Comparison of ENCODE assay signal across 34 cellular contexts in genomic region chr11:60719406-60719805, GRCh38. TPM values are rescaled to one million over a fixed set of nuclear protein-coding genes. Genes with fewer than 3 reads are reported as not detected.
"Had no signal": no experiment of that assay in that cellular context is flagged by ENCODE, and none has a peak within 500 bp of the region (broad histone marks: within the 10 kb centered on the region; RNA-seq: fewer than 3 reads in every experiment).

No MANE protein-coding gene starts in this region.

- H3K36me3 ChIP-seq: adrenal gland, esophagus muscularis mucosa, gastrocnemius medialis had no signal

- H3K27ac ChIP-seq: adrenal gland, body of pancreas, coronary artery, dorsolateral prefrontal cortex, esophagus muscularis mucosa, foreskin keratinocyte, gastrocnemius medialis had no signal

- H3K27me3 ChIP-seq: body of pancreas, foreskin keratinocyte, gastrocnemius medialis had no signal

- H3K4me3 ChIP-seq: adrenal gland, body of pancreas, coronary artery, dorsolateral prefrontal cortex, esophagus muscularis mucosa, gastrocnemius medialis had no signal

- ATAC-seq: activated CD8-positive, alpha-beta memory T cell treated with anti-CD3 and anti-CD28 coated beads, Interleukin-2, amount 10 ng/mL, durations not matched to agents 7 days and 5 days; activated CD8-positive, alpha-beta T cell treated with anti-CD3 and anti-CD28 coated beads, Interleukin-2, amount 10 ng/mL, durations not matched to agents 7 days and 5 days; activated naive CD8-positive, alpha-beta T cell treated with anti-CD3 and anti-CD28 coated beads, Interleukin-2, amount 50 U/mL, for 24 hours; body of pancreas; effector memory CD8-positive, alpha-beta T cell; foreskin keratinocyte; gastrocnemius medialis; T-helper 17 cell had no signal

- H3K9me3 ChIP-seq: adrenal gland had no signal

- H3K4me1 ChIP-seq: adrenal gland, body of pancreas, esophagus muscularis mucosa, foreskin keratinocyte, gastrocnemius medialis had no signal

- DNase-seq: activated CD4-positive, alpha-beta memory T cell treated with anti-CD3 and anti-CD28 coated beads for 36 hours; activated CD4-positive, alpha-beta T cell treated with anti-CD3 and anti-CD28 coated beads for 36 hours; activated CD4-positive, alpha-beta T cell treated with anti-CD3 and anti-CD28 coated beads, Interleukin-2, amount 10 ng/mL, durations not matched to agents 24 days and 14 days; activated CD4-positive, CD25-positive, alpha-beta regulatory T cell; activated CD4-positive, CD25-positive, alpha-beta regulatory T cell treated with anti-CD3 and anti-CD28 coated beads, Interleukin-2, amount 50 U/mL, for 72 hours; activated CD8-positive, alpha-beta memory T cell treated with anti-CD3 and anti-CD28 coated beads, Interleukin-2, amount 10 ng/mL, durations not matched to agents 7 days and 5 days; activated CD8-positive, alpha-beta memory T cell treated with anti-CD3 and anti-CD28 coated beads, Interleukin-2, amount 50 U/mL, for 4 hours; activated CD8-positive, alpha-beta T cell treated with anti-CD3 and anti-CD28 coated beads, Interleukin-2, amount 10 ng/mL, durations not matched to agents 7 days and 5 days; activated effector memory CD4-positive, alpha-beta T cell treated with anti-CD3 and anti-CD28 coated beads, Interleukin-2, amount 50 U/mL, for 16 hours; activated naive CD4-positive, alpha-beta T cell treated with anti-CD3 and anti-CD28 coated beads for 36 hours; activated naive CD8-positive, alpha-beta T cell treated with anti-CD3 and anti-CD28 coated beads for 36 hours; activated naive CD8-positive, alpha-beta T cell treated with anti-CD3 and anti-CD28 coated beads, Interleukin-2, amount 50 U/mL, for 24 hours; activated T-cell treated with anti-CD3 and anti-CD28 coated beads, Interleukin-2, amount 50 U/mL, for 1 hour; activated T-cell treated with anti-CD3 and anti-CD28 coated beads, Interleukin-2, amount 50 U/mL, for 48 hours; adrenal gland; amygdala; aorta; body of pancreas; central memory CD4-positive, alpha-beta T cell; cerebellar nuclear complex; dorsolateral prefrontal cortex; effector CD4-positive, alpha-beta T cell; effector memory CD8-positive, alpha-beta T cell; erythroblast; foreskin keratinocyte; gastrocnemius medialis; glutamatergic neuron; T-helper 17 cell; T1000 had no signal

RNA-seq across cellular contexts. Expression of gene MS4A18, which starts 5.1 kb away (rescaled TPM):
- total RNA-seq: activated CD4-positive, alpha-beta memory T cell treated with anti-CD3 and anti-CD28 coated beads for 36 hours; activated CD4-positive, alpha-beta T cell treated with anti-CD3 and anti-CD28 coated beads for 36 hours; activated CD4-positive, alpha-beta T cell treated with anti-CD3 and anti-CD28 coated beads, Interleukin-2, amount 10 ng/mL, durations not matched to agents 24 days and 14 days; activated CD8-positive, alpha-beta memory T cell treated with anti-CD3 and anti-CD28 coated beads for 36 hours; activated CD8-positive, alpha-beta memory T cell treated with anti-CD3 and anti-CD28 coated beads, Interleukin-2, amount 10 ng/mL, durations not matched to agents 7 days and 5 days; activated CD8-positive, alpha-beta T cell treated with anti-CD3 and anti-CD28 coated beads, Interleukin-2, amount 10 ng/mL, durations not matched to agents 7 days and 5 days; activated naive CD4-positive, alpha-beta T cell treated with anti-CD3 and anti-CD28 coated beads for 36 hours; activated naive CD8-positive, alpha-beta T cell treated with anti-CD3 and anti-CD28 coated beads for 36 hours; activated T-helper 1 cell treated with anti-CD3 and anti-CD28 coated beads, Interleukin-12 subunit alpha, Interleukin-12 subunit beta, Interleukin-2, Interleukin-4 antibody, amounts not matched to agents 30 ng/mL and 10 ng/mL and 1 ng/mL, durations not matched to agents 14 hours and 24 hours and 36 hours; activated T-helper 2 cell treated with anti-CD3 and anti-CD28 coated beads, Interferon-gamma antibody, Interleukin-2, Interleukin-4, amounts not matched to agents 10 μg/mL and 5 μg/mL and 100 μg/mL, durations not matched to agents 14 hours and 24 hours and 36 hours; adrenal gland; aorta; body of pancreas; dorsolateral prefrontal cortex; esophagus muscularis mucosa; foreskin keratinocyte; gastrocnemius medialis; T-helper 17 cell had no signal
- polyA plus RNA-seq: adrenal gland, aorta, foreskin keratinocyte had no signal

RNA-seq across cellular contexts. Expression of gene MS4A8, which starts 20.0 kb away (rescaled TPM):
- total RNA-seq: activated CD4-positive, alpha-beta memory T cell treated with anti-CD3 and anti-CD28 coated beads for 36 hours; activated CD4-positive, alpha-beta T cell treated with anti-CD3 and anti-CD28 coated beads for 36 hours; activated CD4-positive, alpha-beta T cell treated with anti-CD3 and anti-CD28 coated beads, Interleukin-2, amount 10 ng/mL, durations not matched to agents 24 days and 14 days; activated CD8-positive, alpha-beta memory T cell treated with anti-CD3 and anti-CD28 coated beads for 36 hours; activated CD8-positive, alpha-beta memory T cell treated with anti-CD3 and anti-CD28 coated beads, Interleukin-2, amount 10 ng/mL, durations not matched to agents 7 days and 5 days; activated CD8-positive, alpha-beta T cell treated with anti-CD3 and anti-CD28 coated beads, Interleukin-2, amount 10 ng/mL, durations not matched to agents 7 days and 5 days; activated naive CD4-positive, alpha-beta T cell treated with anti-CD3 and anti-CD28 coated beads for 36 hours; activated naive CD8-positive, alpha-beta T cell treated with anti-CD3 and anti-CD28 coated beads for 36 hours; activated T-helper 1 cell treated with anti-CD3 and anti-CD28 coated beads, Interleukin-12 subunit alpha, Interleukin-12 subunit beta, Interleukin-2, Interleukin-4 antibody, amounts not matched to agents 30 ng/mL and 10 ng/mL and 1 ng/mL, durations not matched to agents 14 hours and 24 hours and 36 hours; activated T-helper 2 cell treated with anti-CD3 and anti-CD28 coated beads, Interferon-gamma antibody, Interleukin-2, Interleukin-4, amounts not matched to agents 10 μg/mL and 5 μg/mL and 100 μg/mL, durations not matched to agents 14 hours and 24 hours and 36 hours; aorta; esophagus muscularis mucosa; foreskin keratinocyte; T-helper 17 cell had no signal
- polyA plus RNA-seq: foreskin keratinocyte had no signal

RNA-seq across cellular contexts. Expression of gene MS4A15, which starts 37.3 kb away (rescaled TPM):
- total RNA-seq: activated CD4-positive, alpha-beta memory T cell treated with anti-CD3 and anti-CD28 coated beads for 36 hours; activated CD4-positive, alpha-beta T cell treated with anti-CD3 and anti-CD28 coated beads for 36 hours; activated CD4-positive, alpha-beta T cell treated with anti-CD3 and anti-CD28 coated beads, Interleukin-2, amount 10 ng/mL, durations not matched to agents 24 days and 14 days; activated CD8-positive, alpha-beta memory T cell treated with anti-CD3 and anti-CD28 coated beads for 36 hours; activated CD8-positive, alpha-beta memory T cell treated with anti-CD3 and anti-CD28 coated beads, Interleukin-2, amount 10 ng/mL, durations not matched to agents 7 days and 5 days; activated CD8-positive, alpha-beta T cell treated with anti-CD3 and anti-CD28 coated beads, Interleukin-2, amount 10 ng/mL, durations not matched to agents 7 days and 5 days; activated naive CD4-positive, alpha-beta T cell treated with anti-CD3 and anti-CD28 coated beads for 36 hours; activated naive CD8-positive, alpha-beta T cell treated with anti-CD3 and anti-CD28 coated beads for 36 hours; activated T-helper 1 cell treated with anti-CD3 and anti-CD28 coated beads, Interleukin-12 subunit alpha, Interleukin-12 subunit beta, Interleukin-2, Interleukin-4 antibody, amounts not matched to agents 30 ng/mL and 10 ng/mL and 1 ng/mL, durations not matched to agents 14 hours and 24 hours and 36 hours; activated T-helper 2 cell treated with anti-CD3 and anti-CD28 coated beads, Interferon-gamma antibody, Interleukin-2, Interleukin-4, amounts not matched to agents 10 μg/mL and 5 μg/mL and 100 μg/mL, durations not matched to agents 14 hours and 24 hours and 36 hours; aorta; body of pancreas; foreskin keratinocyte; gastrocnemius medialis; T-helper 17 cell had no signal
- polyA plus RNA-seq: foreskin keratinocyte had no signal
